In genomic region chr3:136753112-136753939, GRCh38 we compare ENCODE assay signal across 8 cellular contexts. TPM values are rescaled to one million over a fixed set of nuclear protein-coding genes. Genes with fewer than 3 reads are reported as not detected.
DNase-seq lines count a peak whose midpoint lies in the region; FAIRE-seq and TF ChIP-seq lines count a peak whose summit lies in the region.

No MANE protein-coding gene starts in this region.

- H3K9me3 ChIP-seq in adrenal gland (replicated peaks in 1 of 3) (no peaks in the 10 kb centered on the region), keratinocyte (ENCODE audit: control insufficient read depth, low read depth, low read length) (no peaks in the 10 kb centered on the region), suprapubic skin (no peaks in the 10 kb centered on the region)

- H2AFZ ChIP-seq in KMS-11 (ENCODE audit: low read depth), result peak overlapping the region; percentile 70
- peak overlapping the region; percentile 96 for H2AFZ ChIP-seq in keratinocyte (ENCODE audit: control insufficient read depth, low read length)

- H3K27ac ChIP-seq in KMS-11 (peak overlapping the region; percentile 95), adrenal gland (peak overlapping the region; percentile 93 to 100 (median 100)), keratinocyte (ENCODE audit: control insufficient read depth, insufficient read depth, low read length) (peak overlapping the region; percentile 95), suprapubic skin (peak overlapping the region; percentile 100)

- 41 to 54% (median 42%) methylated on average over 13 of the region's 13 CpGs for WGBS in adrenal gland, 4 donors
- WGBS in suprapubic skin, result 28% methylated on average over 13 of the region's 13 CpGs

- H4K20me1 ChIP-seq in KMS-11 (ENCODE audit: insufficient read depth) (no peaks in the 10 kb centered on the region), keratinocyte (ENCODE audit: control insufficient read depth, extremely low read depth, insufficient read depth, low read length) (no peaks in the 10 kb centered on the region)

- H3K9ac ChIP-seq in KMS-11, result peak overlapping the region; percentile 91
- peak overlapping the region; percentile 94 for H3K9ac ChIP-seq in keratinocyte (ENCODE audit: control insufficient read depth, extremely low read depth, insufficient read depth, low read length)

- H3K27me3 ChIP-seq in KMS-11 (ENCODE audit: insufficient read depth, low read depth) (no peaks in the 10 kb centered on the region), adrenal gland (no peaks in the 10 kb centered on the region), keratinocyte (ENCODE audit: control insufficient read depth, extremely low read depth, insufficient read depth, low read length) (no peaks in the 10 kb centered on the region), suprapubic skin (no peaks in the 10 kb centered on the region)

- no peak for TF ChIP-seq EP300 in suprapubic skin (IDR thresholded peaks at IDR 0.05)

- no peaks in the 10 kb centered on the region for H3K36me3 ChIP-seq in KMS-11 (ENCODE audit: insufficient read depth)
- H3K36me3 ChIP-seq in adrenal gland (replicated peaks in 1 of 2), result no peaks in the 10 kb centered on the region
- no peaks in the 10 kb centered on the region for H3K36me3 ChIP-seq in keratinocyte (ENCODE audit: control insufficient read depth in 2 of 2, extremely low read depth in 1 of 2, insufficient read depth in 2 of 2, low read length in 2 of 2)
- H3K36me3 ChIP-seq in suprapubic skin, result no peaks in the 10 kb centered on the region

- peak; percentile 88 for DNase-seq in DMS79 treated with DMSO at 0.1 percent for 48 hours (lab: John Stamatoyannopoulos, UW)
- DNase-seq in adrenal gland, result no peak
- no peak for DNase-seq in keratinocyte (ENCODE audit: low read depth, low spot score)
- no peak for DNase-seq in suprapubic skin (ENCODE audit: low spot score in 2 of 2)
- no peak for DNase-seq in pons (ENCODE audit: low spot score)
- no peak for DNase-seq in GDM1 (lab: John Stamatoyannopoulos, UW)
- DNase-seq in activated effector memory CD4-positive, alpha-beta T cell treated with anti-CD3 and anti-CD28 coated beads, Interleukin-2, amount 50 U/mL, for 16 hours, result no peak

- H3K79me2 ChIP-seq in KMS-11 (ENCODE audit: insufficient read depth, low read depth) (peaks cover 30% of the 10 kb centered on the region), keratinocyte (ENCODE audit: control insufficient read depth, insufficient read depth, low read length) (peaks cover 31% of the 10 kb centered on the region)

- intact Hi-C loops in adrenal gland (cut with DNase I), result loop anchor here (5.0 to 10.0 kb wide), 4 partner anchors 206 to 361 kb away; no protein-coding TSS in a partner anchor

- FAIRE-seq in keratinocyte (lab: Jason Lieb, UNC), result no peak

- H3K4me2 ChIP-seq in KMS-11, result peak overlapping the region; percentile 59
- peak overlapping the region; percentile 92 for H3K4me2 ChIP-seq in keratinocyte (ENCODE audit: control insufficient read depth, extremely low read depth, insufficient read depth, low read depth, low read length)

- H3K4me3 ChIP-seq in KMS-11 (IDR thresholded peaks at IDR 0.05; ENCODE audit: insufficient read depth, low read depth, low read length), result peak overlapping the region; percentile 52
- H3K4me3 ChIP-seq in adrenal gland, result peak overlapping the region; percentile 5 to 69 (median 37)
- H3K4me3 ChIP-seq in keratinocyte (ENCODE audit: control insufficient read depth in 2 of 3, extremely low read depth in 1 of 3, insufficient read depth in 2 of 3, low read depth in 1 of 3, low read length in 3 of 3), result peak overlapping the region; percentile 73 to 85 (median 79)
- H3K4me3 ChIP-seq in suprapubic skin, result peak overlapping the region; percentile 90

- TF ChIP-seq POLR2A in adrenal gland (IDR thresholded peaks at IDR 0.05) (no peak), suprapubic skin (IDR thresholded peaks at IDR 0.05) (no peak)

- no peak for TF ChIP-seq CTCF in KMS-11 (conservative IDR thresholded peaks at IDR 0.05; ENCODE audit: low read depth, low read length)
- TF ChIP-seq CTCF in adrenal gland (IDR thresholded peaks at IDR 0.05), result peak in 2 of 6 experiments; percentile 17 to 36
- peak in 1 of 3 experiments; percentile 31 for TF ChIP-seq CTCF in keratinocyte (optimal IDR thresholded peaks at IDR 0.05 in 1 of 3, IDR thresholded peaks at IDR 0.05 in 1 of 3, conservative IDR thresholded peaks at IDR 0.05 in 1 of 3; ENCODE audit: extremely low read depth in 1 of 3, insufficient read depth in 2 of 3, low read length in 3 of 3)
- TF ChIP-seq CTCF in suprapubic skin (IDR thresholded peaks at IDR 0.05), result no peak

- H3K4me1 ChIP-seq in KMS-11 (ENCODE audit: low read depth, poor library complexity, severe bottlenecking) (peaks cover 34% of the 10 kb centered on the region), adrenal gland (replicated peaks in 1 of 2) (peaks cover 7 to 29% of the 10 kb centered on the region in 2 donors), keratinocyte (ENCODE audit: control insufficient read depth, extremely low read depth, insufficient read depth, low read length) (peaks cover 23% of the 10 kb centered on the region), suprapubic skin (peaks cover 35% of the 10 kb centered on the region)

- H3K9me1 ChIP-seq in keratinocyte (ENCODE audit: control insufficient read depth, extremely low read depth, insufficient read depth, low read length), result no peaks in the 10 kb centered on the region

- dilution Hi-C loops in keratinocyte (cut with MboI; ENCODE audit: extremely low pct_ligation_motif_present, low sequenced_read_pairs), result no loop called here

RNA-seq across cellular contexts. Expression of gene STAG1, which starts 1.1 kb away (rescaled TPM):
- 10 to 100 TPM; 17.1 to 33.3 (median 27.5) TPM for total RNA-seq in adrenal gland
- polyA plus RNA-seq in adrenal gland, result 10 to 100 TPM in 2 of 3 donors, 1 to 10 TPM in 1; 7.5 to 15.8 (median 11.0) TPM
- 5.9 to 11.8 TPM (median 7.1 TPM) in 3 replicates for polyA plus RNA-seq in keratinocyte
- polyA plus RNA-seq in keratinocyte (2011; ENCODE audit: low read depth), result 16.5 TPM
- polyA plus RNA-seq in keratinocyte (2011; cell fraction: cytosol; rRNA removed), result 4.0 and 7.7 TPM in 2 replicates
- 7.1 and 10.2 TPM in 2 replicates for polyA plus RNA-seq in keratinocyte (2011; cell fraction: nucleus; rRNA removed)
- 6.6 and 7.9 TPM in 2 replicates for polyA plus RNA-seq in keratinocyte (2012; ENCODE audit: low replicate concordance)
- polyA minus RNA-seq in keratinocyte, result 5.1 to 21.3 TPM (median 7.5 TPM) in 3 replicates
- 8.8 TPM for polyA minus RNA-seq in keratinocyte (2011; cell fraction: cytosol; rRNA and poly(A)+ RNA removed)
- 11.5 and 21.4 TPM in 2 replicates for polyA minus RNA-seq in keratinocyte (2011; cell fraction: nucleus; rRNA and poly(A)+ RNA removed)
- 10 to 100 TPM; 33.8 to 76.4 (median 38.0) TPM for total RNA-seq in suprapubic skin

Comparison
In these comparisons a context has a peak if more than half of its experiments do, and no peak if none do; other contexts are left out.
1. H3K4me3 ChIP-seq: peak in every context shown above with its lines; median percentile 90 in suprapubic skin; 79 in keratinocyte; 52 in KMS-11; 37 in adrenal gland.